1 cellular context compared by ENCODE assay signal in genomic region chr4:6125103-6125651, GRCh38.
TF ChIP-seq lines count a peak whose summit lies in the region.

No MANE protein-coding gene starts in this region.

TF ChIP-seq in H1, 55 proteins besides CTCF, POLR2A, EP300 and RAD21:
- TF ChIP-seq JUN (IDR thresholded peaks at IDR 0.05; ENCODE audit: low read depth, low read length): no peak
- no peak for TF ChIP-seq CHD1 (IDR thresholded peaks at IDR 0.05; ENCODE audit: low read depth, low read length)
- no peak for TF ChIP-seq RBBP5 (IDR thresholded peaks at IDR 0.05; ENCODE audit: borderline replicate concordance, low read depth, low read length)
- TF ChIP-seq CHD2 (IDR thresholded peaks at IDR 0.05; ENCODE audit: low read length): no peak
- no peak for TF ChIP-seq BCL11A (IDR thresholded peaks at IDR 0.05; ENCODE audit: low read depth in 2 of 2, low read length in 2 of 2)
- no peak for TF ChIP-seq NANOG (IDR thresholded peaks at IDR 0.05; ENCODE audit: insufficient read depth, low read depth, low read length, poor library complexity, severe bottlenecking)
- no peak for TF ChIP-seq TBP (IDR thresholded peaks at IDR 0.05; ENCODE audit: low read depth, low read length)
- no peak for TF ChIP-seq CHD7 (IDR thresholded peaks at IDR 0.05; ENCODE audit: insufficient replicate concordance, low read length)
- TF ChIP-seq EZH2 (IDR thresholded peaks at IDR 0.05; ENCODE audit: low read depth, low read length, severe bottlenecking): no peak
- no peak for TF ChIP-seq GABPA (IDR thresholded peaks at IDR 0.05; ENCODE audit: borderline replicate concordance, insufficient read depth, low read length)
- no peak for TF ChIP-seq TCF12 (IDR thresholded peaks at IDR 0.05; ENCODE audit: low read depth, low read length)
